ENCODE assay signal across 8 cellular contexts in genomic region chr10:6239213-6239991, GRCh38. TPM values are rescaled to one million over a fixed set of nuclear protein-coding genes. Genes with fewer than 3 reads are reported as not detected.
DNase-seq lines count a peak whose midpoint lies in the region; ATAC-seq and TF ChIP-seq lines count a peak whose summit lies in the region.

No MANE protein-coding gene starts in this region.

- H3K27ac Mint-ChIP-seq in CD4-positive, alpha-beta memory T cell = peak overlapping the region; percentile 20 to 78 (median 63)
- H3K27ac Mint-ChIP-seq in activated CD4-positive, alpha-beta T cell treated with anti-CD3 and anti-CD28 coated beads, Interleukin-2, amount 10 ng/mL, durations not matched to agents 7 days and 5 days = peak overlapping the region; percentile 62
- H3K27ac Mint-ChIP-seq in nephron = peak overlapping the region in 2 of 3 experiments; percentile 55 to 76
- H3K27ac Mint-ChIP-seq in nephron progenitor cell = no peak overlapping the region

- H3K27ac ChIP-seq in CD4-positive, alpha-beta memory T cell (ENCODE audit: low read depth, low read length) = no peak overlapping the region
- H3K27ac ChIP-seq in upper lobe of left lung = no peak overlapping the region

- no peak for TF ChIP-seq EP300 in upper lobe of left lung (IDR thresholded peaks at IDR 0.05)

- peak overlapping the region in 2 of 8 donors; percentile 13 to 32 for H3K4me3 Mint-ChIP-seq in CD4-positive, alpha-beta memory T cell
- no peak overlapping the region for H3K4me3 Mint-ChIP-seq in activated CD4-positive, alpha-beta T cell treated with anti-CD3 and anti-CD28 coated beads, Interleukin-2, amount 10 ng/mL, durations not matched to agents 7 days and 5 days
- H3K4me3 Mint-ChIP-seq in nephron (no peak overlapping the region), nephron progenitor cell (no peak overlapping the region)

- intact Hi-C loops in CD4-positive, alpha-beta memory T cell (cut with micrococcal nuclease) = loop anchor here (1.0 to 2.0 kb wide), 2 partner anchors 37 to 109 kb away; partner anchors contain the start of gene PFKFB3

- TF ChIP-seq CTCF in nephron (IDR thresholded peaks at IDR 0.05; ENCODE audit: unreplicated experiment in 3 of 3) = no peak
- TF ChIP-seq CTCF in upper lobe of left lung (IDR thresholded peaks at IDR 0.05) = no peak
- TF ChIP-seq CTCF in nephron progenitor cell (IDR thresholded peaks at IDR 0.05) = no peak

- CTCF ChIA-PET in CD4-positive, alpha-beta memory T cell (lab: Charles Lee; ENCODE audit: partially characterized antibody) = interaction anchor here (2.6 kb wide), 1 partner anchor 162 kb away, joined by 11 read pairs; no protein-coding TSS in a partner anchor
- CTCF ChIA-PET in activated CD4-positive, alpha-beta T cell treated with anti-CD3 and anti-CD28 coated beads, Interleukin-2, amount 10 ng/mL, durations not matched to agents 7 days and 5 days (lab: Charles Lee) = interaction anchor here (1.6 to 2.4 kb wide), 3 partner anchors 37 to 162 kb away, joined by 5 to 8 read pairs (median 7); partner anchors contain the start of gene PFKFB3

- DNase-seq in CD4-positive, alpha-beta memory T cell = peak in 4 of 5 donors; percentile 14 to 84 (median 20)
- DNase-seq in LoVo (ENCODE audit: low spot score) = peak; percentile 84
- DNase-seq in activated CD4-positive, alpha-beta T cell treated with anti-CD3 and anti-CD28 coated beads, Interleukin-2, amount 10 ng/mL, durations not matched to agents 7 days and 5 days = peak; percentile 68
- peak; percentile 79 to 97 for DNase-seq in dermis microvascular lymphatic vessel endothelial cell (ENCODE audit: low read depth in 2 of 2)
- DNase-seq in upper lobe of left lung = peak in 1 of 2 donors; percentile 52
- no peak for DNase-seq in NCI-H2196 treated with DMSO at 0.1 percent for 48 hours (lab: John Stamatoyannopoulos, UW; ENCODE audit: unreplicated experiment)
- DNase-seq in nephron progenitor cell = no peak

- H3K36me3 ChIP-seq in CD4-positive, alpha-beta memory T cell (ENCODE audit: insufficient read depth, low read length) = no peaks in the 10 kb centered on the region
- peaks cover 4 to 28% (median 13%) of the 10 kb centered on the region in 4 donors for H3K36me3 ChIP-seq in upper lobe of left lung

- peaks cover 12 to 22% (median 13%) of the 10 kb centered on the region in 4 donors for H3K4me1 Mint-ChIP-seq in CD4-positive, alpha-beta memory T cell
- peaks cover 34% of the 10 kb centered on the region for H3K4me1 Mint-ChIP-seq in activated CD4-positive, alpha-beta T cell treated with anti-CD3 and anti-CD28 coated beads, Interleukin-2, amount 10 ng/mL, durations not matched to agents 7 days and 5 days
- H3K4me1 Mint-ChIP-seq in nephron (peaks cover 11% of the 10 kb centered on the region), nephron progenitor cell (peaks cover 9% of the 10 kb centered on the region)

- ATAC-seq in upper lobe of left lung (ENCODE audit: low FRiP score in 2 of 2) = peak; percentile 50 to 91

- H3K9me3 Mint-ChIP-seq in CD4-positive, alpha-beta memory T cell = no peaks in the 10 kb centered on the region
- no peaks in the 10 kb centered on the region for H3K9me3 Mint-ChIP-seq in activated CD4-positive, alpha-beta T cell treated with anti-CD3 and anti-CD28 coated beads, Interleukin-2, amount 10 ng/mL, durations not matched to agents 7 days and 5 days
- H3K9me3 Mint-ChIP-seq in nephron (no peaks in the 10 kb centered on the region), nephron progenitor cell (peaks cover 4% of the 10 kb centered on the region)

- POLR2A ChIA-PET in CD4-positive, alpha-beta memory T cell (lab: Charles Lee; ENCODE audit: partially characterized antibody) = interaction anchor here (1.2 to 1.8 kb wide), 3 partner anchors 36 to 109 kb away, joined by 5 to 6 read pairs (median 5); partner anchors contain the start of gene PFKFB3
- POLR2A ChIA-PET in activated CD4-positive, alpha-beta T cell treated with anti-CD3 and anti-CD28 coated beads, Interleukin-2, amount 10 ng/mL, durations not matched to agents 7 days and 5 days (lab: Charles Lee) = no interaction called here

- WGBS in upper lobe of left lung, 2 donors = 74 to 78% methylated on average over 14 to 15 of the region's 15 CpGs

- H3K4me1 ChIP-seq in CD4-positive, alpha-beta memory T cell (ENCODE audit: insufficient read depth, low read length) = peaks cover 12% of the 10 kb centered on the region
- H3K4me1 ChIP-seq in upper lobe of left lung = no peaks in the 10 kb centered on the region

- TF ChIP-seq POLR2A in upper lobe of left lung (IDR thresholded peaks at IDR 0.05) = no peak

- H3K36me3 Mint-ChIP-seq in CD4-positive, alpha-beta memory T cell = peaks cover 17 to 22% of the 10 kb centered on the region in 2 donors
- H3K36me3 Mint-ChIP-seq in activated CD4-positive, alpha-beta T cell treated with anti-CD3 and anti-CD28 coated beads, Interleukin-2, amount 10 ng/mL, durations not matched to agents 7 days and 5 days (ENCODE audit: low read depth) = peaks cover 30% of the 10 kb centered on the region
- H3K36me3 Mint-ChIP-seq in nephron (ENCODE audit: low read depth) (peaks cover 32% of the 10 kb centered on the region), nephron progenitor cell (ENCODE audit: low read depth) (peaks cover 47% of the 10 kb centered on the region)

- no peak overlapping the region for H3K4me3 ChIP-seq in CD4-positive, alpha-beta memory T cell (ENCODE audit: low read length in 2 of 2)
- H3K4me3 ChIP-seq in upper lobe of left lung = no peak overlapping the region

- H3K27me3 ChIP-seq in CD4-positive, alpha-beta memory T cell (ENCODE audit: insufficient read depth, low read length) = no peaks in the 10 kb centered on the region
- H3K27me3 ChIP-seq in upper lobe of left lung = no peaks in the 10 kb centered on the region

- H3K27me3 Mint-ChIP-seq in CD4-positive, alpha-beta memory T cell = no peaks in the 10 kb centered on the region
- H3K27me3 Mint-ChIP-seq in activated CD4-positive, alpha-beta T cell treated with anti-CD3 and anti-CD28 coated beads, Interleukin-2, amount 10 ng/mL, durations not matched to agents 7 days and 5 days = no peaks in the 10 kb centered on the region
- H3K27me3 Mint-ChIP-seq in nephron (ENCODE audit: low read depth) = no peaks in the 10 kb centered on the region
- H3K27me3 Mint-ChIP-seq in nephron progenitor cell (ENCODE audit: low read depth, poor library complexity) = no peaks in the 10 kb centered on the region

- no peaks in the 10 kb centered on the region for H3K9me3 ChIP-seq in CD4-positive, alpha-beta memory T cell (ENCODE audit: control insufficient read depth in 1 of 2, low read length in 2 of 2)
- no peaks in the 10 kb centered on the region for H3K9me3 ChIP-seq in upper lobe of left lung

RNA-seq across cellular contexts. Expression of gene PFKFB3, which starts 36.7 kb away (rescaled TPM):
- total RNA-seq in CD4-positive, alpha-beta memory T cell = 10 to 100 TPM; 55.7 to 67.1 TPM
- polyA plus RNA-seq in CD4-positive, alpha-beta memory T cell = 10 to 100 TPM; 11.8 to 16.0 TPM
- total RNA-seq in activated CD4-positive, alpha-beta T cell treated with anti-CD3 and anti-CD28 coated beads, Interleukin-2, amount 10 ng/mL, durations not matched to agents 7 days and 5 days = 10 to 100 TPM; 77.1 to 82.2 TPM
- total RNA-seq in dermis microvascular lymphatic vessel endothelial cell (24.5 and 25.3 TPM in 2 replicates), upper lobe of left lung (100 to 1,000 TPM in 1 of 6 donors, 10 to 100 TPM in 5; 48.2 to 236 (median 83.5) TPM)

Comparison
In these comparisons a context has a peak if more than half of its experiments do, and no peak if none do; other contexts are left out.
1. DNase-seq: peak in CD4-positive, alpha-beta memory T cell (4 of 5), LoVo (single experiment), activated CD4-positive, alpha-beta T cell treated with anti-CD3 and anti-CD28 coated beads, Interleukin-2, amount 10 ng/mL, durations not matched to agents 7 days and 5 days (single experiment) and dermis microvascular lymphatic vessel endothelial cell (2 of 2); none in NCI-H2196 treated with DMSO at 0.1 percent for 48 hours (single experiment) and nephron progenitor cell (single experiment).